In the genomic region with DNA sequence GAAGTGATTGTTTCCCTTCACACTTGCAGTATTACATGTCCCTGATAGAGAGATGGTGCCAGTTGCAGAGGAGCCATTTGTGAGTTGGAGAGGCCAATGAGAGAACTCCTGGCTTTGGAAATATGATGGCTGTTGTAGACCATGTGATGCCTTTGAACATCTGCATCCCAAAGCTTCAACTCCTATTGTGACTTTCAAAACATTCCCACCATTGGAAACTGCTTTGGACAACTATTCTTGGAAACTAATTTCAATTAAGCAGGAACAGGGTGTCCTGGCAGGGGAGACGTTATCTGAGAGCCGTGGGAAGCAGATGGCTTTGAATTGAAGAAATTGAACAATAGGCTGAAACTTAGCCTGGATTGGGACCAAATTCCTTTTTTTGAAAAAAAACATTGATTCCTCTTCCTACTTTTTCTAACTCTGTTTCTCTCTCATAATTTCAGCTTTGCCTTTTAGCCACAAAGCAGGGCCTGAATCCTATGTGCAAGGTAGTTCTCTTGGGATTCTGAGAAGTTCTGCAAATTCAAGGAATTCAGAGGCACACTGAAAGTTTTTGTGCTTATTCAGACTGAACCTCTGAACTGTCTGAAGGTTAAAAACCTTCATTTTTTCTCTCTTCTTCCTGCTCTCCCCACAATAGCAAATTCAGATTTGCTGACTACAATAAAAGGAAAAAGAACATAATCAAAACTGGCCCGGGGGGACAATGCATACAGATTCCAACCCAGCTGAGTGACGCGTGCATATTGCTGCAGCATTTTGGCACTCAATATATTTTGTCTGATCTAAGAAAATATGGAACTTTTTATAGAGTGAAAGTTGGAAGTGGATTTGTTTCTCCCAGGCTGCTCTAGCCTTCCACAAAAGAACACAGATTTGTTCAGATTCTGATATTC, we compare ENCODE assay signal across 15 cellular contexts.
"Had no signal": no experiment of that assay in that cellular context is flagged by ENCODE, and none has a peak within 500 bp of the region (broad histone marks: within the 10 kb centered on the region; RNA-seq: fewer than 3 reads in every experiment).

No MANE protein-coding gene starts in this region.

- H3K36me3 ChIP-seq: ascending aorta, sigmoid colon, thoracic aorta, WERI-Rb-1 had no signal

- DNase-seq: activated CD4-positive, alpha-beta T cell treated with anti-CD3 and anti-CD28 coated beads for 36 hours; activated CD8-positive, alpha-beta memory T cell treated with anti-CD3 and anti-CD28 coated beads, Interleukin-2, amount 50 U/mL, for 48 hours; activated CD8-positive, alpha-beta T cell treated with anti-CD3 and anti-CD28 coated beads for 36 hours; activated naive CD4-positive, alpha-beta T cell; effector CD4-positive, alpha-beta T cell; mammary epithelial cell; naive thymus-derived CD4-positive, alpha-beta T cell; sigmoid colon; stimulated activated CD4-positive, alpha-beta T cell treated with anti-CD3 and anti-CD28 coated beads, Interleukin-12 subunit alpha, Interleukin-12 subunit beta, amount 100 ng/mL, for 4 hours; stimulated activated naive CD4-positive, alpha-beta T cell treated with Interleukin-2 at 50 U/mL for 16 hours; WERI-Rb-1 had no signal

- H3K36me3 Mint-ChIP-seq: naive thymus-derived CD4-positive, alpha-beta T cell had no signal

- H3K4me3 Mint-ChIP-seq: activated CD4-positive, alpha-beta T cell treated with anti-CD3 and anti-CD28 coated beads for 36 hours; activated CD8-positive, alpha-beta T cell treated with anti-CD3 and anti-CD28 coated beads for 36 hours; activated T-helper 1 cell treated with anti-CD3 and anti-CD28 coated beads, Interleukin-12 subunit alpha, Interleukin-12 subunit beta, Interleukin-2, Interleukin-4 antibody, amounts not matched to agents 30 ng/mL and 10 ng/mL and 1 ng/mL, durations not matched to agents 14 hours and 24 hours and 36 hours; naive thymus-derived CD4-positive, alpha-beta T cell had no signal

- H3K4me1 ChIP-seq: ascending aorta, sigmoid colon had no signal

- H3K27ac ChIP-seq: ascending aorta, sigmoid colon, thoracic aorta, WERI-Rb-1 had no signal

- H3K9me3 ChIP-seq: ascending aorta, sigmoid colon, thoracic aorta had no signal

- H3K27ac Mint-ChIP-seq: activated CD4-positive, alpha-beta T cell treated with anti-CD3 and anti-CD28 coated beads for 36 hours; activated CD8-positive, alpha-beta T cell treated with anti-CD3 and anti-CD28 coated beads for 36 hours; activated T-helper 1 cell treated with anti-CD3 and anti-CD28 coated beads, Interleukin-12 subunit alpha, Interleukin-12 subunit beta, Interleukin-2, Interleukin-4 antibody, amounts not matched to agents 30 ng/mL and 10 ng/mL and 1 ng/mL, durations not matched to agents 14 hours and 24 hours and 36 hours; naive thymus-derived CD4-positive, alpha-beta T cell; progenitor cell of endocrine pancreas had no signal

- H3K9me3 Mint-ChIP-seq: activated T-helper 1 cell treated with anti-CD3 and anti-CD28 coated beads, Interleukin-12 subunit alpha, Interleukin-12 subunit beta, Interleukin-2, Interleukin-4 antibody, amounts not matched to agents 30 ng/mL and 10 ng/mL and 1 ng/mL, durations not matched to agents 14 hours and 24 hours and 36 hours had no signal

- H3K27me3 Mint-ChIP-seq: activated CD8-positive, alpha-beta T cell treated with anti-CD3 and anti-CD28 coated beads for 36 hours; naive thymus-derived CD4-positive, alpha-beta T cell; progenitor cell of endocrine pancreas had no signal

- H3K4me3 ChIP-seq: ascending aorta, sigmoid colon, thoracic aorta had no signal

- ATAC-seq: activated CD4-positive, alpha-beta T cell treated with anti-CD3 and anti-CD28 coated beads for 36 hours; activated CD8-positive, alpha-beta T cell treated with anti-CD3 and anti-CD28 coated beads for 36 hours; naive thymus-derived CD4-positive, alpha-beta T cell had no signal

- H3K4me1 Mint-ChIP-seq: activated CD4-positive, alpha-beta T cell treated with anti-CD3 and anti-CD28 coated beads for 36 hours; naive thymus-derived CD4-positive, alpha-beta T cell had no signal

- H3K27me3 ChIP-seq: ascending aorta, sigmoid colon had no signal
